Comparison of ENCODE assay signal across 26 cellular contexts in the genomic region with DNA sequence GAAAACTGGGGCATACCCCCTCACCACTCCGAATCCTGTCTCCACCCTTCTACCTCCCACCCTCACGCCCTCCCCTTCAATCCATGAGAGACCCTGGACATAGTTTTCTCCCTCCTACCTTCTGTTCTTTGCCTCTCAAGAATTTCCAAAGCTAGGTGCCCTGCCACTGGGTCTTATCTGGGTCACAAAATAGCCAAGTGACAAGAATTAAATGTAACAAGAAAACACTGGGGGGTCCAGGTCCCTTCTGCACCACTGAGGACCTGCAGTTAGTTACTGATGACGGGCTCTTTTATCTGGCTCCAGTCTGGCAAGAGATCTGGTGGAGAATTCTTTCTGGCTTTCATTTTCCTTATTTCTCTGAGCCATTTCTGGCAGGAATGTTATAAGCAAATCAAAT.
"Had no signal": no experiment of that assay in that cellular context is flagged by ENCODE, and none has a peak within 500 bp of the region (broad histone marks: within the 10 kb centered on the region; RNA-seq: fewer than 3 reads in every experiment).

No MANE protein-coding gene starts in this region.

- ATAC-seq: heart right ventricle; left colon; left lung; lower lobe of right lung; mucosa of descending colon; naive thymus-derived CD4-positive, alpha-beta T cell; right cardiac atrium; sciatic nerve; stimulated activated naive B cell treated with anti-CD40 and anti-IgM and Interleukin-4, amounts not matched to agents 10 μg/mL and 1 μg/mL and 100 μg/mL, for 72 hours; stimulated activated naive CD8-positive, alpha-beta T cell treated with anti-CD3 and anti-CD28 coated beads, Interleukin-15, Interleukin-2, amounts not matched to agents 100 U/mL and 50 U/mL, for 24 hours; upper lobe of right lung had no signal

- H3K4me2 ChIP-seq: hepatocyte had no signal

- H3K4me3 ChIP-seq: heart right ventricle, hepatocyte, left lung, lower lobe of right lung, mucosa of descending colon, ovary, skin epidermis, stomach, suprapubic skin, thoracic aorta, tibial artery, upper lobe of right lung had no signal

- H3K27me3 ChIP-seq: hepatocyte, left lung, ovary, stomach, suprapubic skin, tibial artery, upper lobe of right lung had no signal

- H2AFZ ChIP-seq: hepatocyte had no signal

- H3K27ac ChIP-seq: heart right ventricle, hepatocyte, left lung, lower lobe of right lung, ovary, skin epidermis, stomach, suprapubic skin, thoracic aorta, tibial artery, upper lobe of right lung had no signal

- H3K36me3 ChIP-seq: heart right ventricle, left lung, lower lobe of right lung, ovary, stomach, suprapubic skin, thoracic aorta, tibial artery, upper lobe of right lung had no signal

- H3K9me3 ChIP-seq: mucosa of descending colon, ovary, suprapubic skin, thoracic aorta, upper lobe of right lung had no signal

- H3K4me1 ChIP-seq: heart right ventricle, left lung, lower lobe of right lung, suprapubic skin, tibial artery had no signal

- DNase-seq: heart right ventricle; kidney glomerular epithelial cell; left colon; left lung; lower lobe of right lung; mammary epithelial cell; midbrain; mucosa of descending colon; naive thymus-derived CD4-positive, alpha-beta T cell; ovary; right cardiac atrium; stimulated activated CD4-positive, alpha-beta T cell treated with anti-CD3 and anti-CD28 coated beads, Interleukin-12 subunit alpha, Interleukin-12 subunit beta, amount 100 ng/mL, for 4 hours; stimulated activated CD4-positive, alpha-beta T cell treated with anti-CD3 and anti-CD28 coated beads, Interleukin-15, amount 100 ng/mL, for 24 hours; stimulated activated CD4-positive, alpha-beta T cell treated with anti-CD3 and anti-CD28 coated beads, Interleukin-2, amount 100 ng/mL, for 24 hours; stimulated activated CD4-positive, alpha-beta T cell treated with anti-CD3 and anti-CD28 coated beads, Interleukin-4, amount 100 ng/mL, for 1 hour; stimulated activated naive B cell treated with anti-CD40 and anti-IgM and Interleukin-4, amounts not matched to agents 10 μg/mL and 1 μg/mL and 100 μg/mL, for 72 hours; stimulated activated naive CD8-positive, alpha-beta T cell treated with anti-CD3 and anti-CD28 coated beads, Interleukin-15, Interleukin-2, amounts not matched to agents 100 U/mL and 50 U/mL, for 24 hours; stomach; tibial artery; trophoblast cell; upper lobe of right lung had no signal
